1 cellular context compared by ENCODE assay signal in the genomic region with DNA sequence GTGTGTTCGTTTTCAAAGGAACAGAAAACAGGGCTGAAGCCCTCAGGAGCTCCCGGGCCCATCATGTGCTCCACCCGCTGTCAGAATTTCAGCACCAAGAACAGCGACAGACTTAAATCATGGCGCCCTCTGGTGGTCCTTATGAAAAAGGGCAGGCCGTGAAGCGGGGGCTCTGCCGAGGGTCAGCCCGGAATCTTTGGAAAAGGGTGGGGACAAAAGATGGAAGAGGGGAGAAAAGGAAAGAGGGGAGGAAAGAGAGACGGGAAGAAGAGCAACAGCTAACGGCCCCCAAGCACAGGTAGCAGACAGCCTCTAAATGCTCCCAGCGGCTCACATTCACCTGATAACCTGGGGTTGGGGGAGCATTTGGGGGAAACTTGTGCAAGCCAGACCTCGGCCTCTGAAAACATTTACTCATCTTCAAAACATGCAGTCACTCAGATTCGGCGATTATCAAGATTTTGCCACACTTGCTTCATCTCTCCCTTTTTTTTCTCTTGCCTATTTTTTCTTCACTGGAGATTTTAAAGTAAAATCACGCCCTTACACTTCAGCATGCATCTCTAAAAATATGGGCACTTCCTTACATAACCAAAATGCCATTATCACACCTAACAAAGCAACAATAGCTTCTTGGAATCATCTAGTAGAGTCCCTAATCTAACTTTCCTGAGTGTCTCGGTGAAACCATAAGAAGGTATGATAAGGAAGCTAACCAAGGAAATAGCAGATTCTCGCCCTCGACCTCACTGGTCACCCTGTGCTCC.
TF ChIP-seq lines count a peak whose summit lies in the region.

No MANE protein-coding gene starts in this region.

TF ChIP-seq in SK-N-SH, 30 proteins besides CTCF, POLR2A, EP300 and RAD21 (continued from another document):
- TF ChIP-seq, protein P1, sequence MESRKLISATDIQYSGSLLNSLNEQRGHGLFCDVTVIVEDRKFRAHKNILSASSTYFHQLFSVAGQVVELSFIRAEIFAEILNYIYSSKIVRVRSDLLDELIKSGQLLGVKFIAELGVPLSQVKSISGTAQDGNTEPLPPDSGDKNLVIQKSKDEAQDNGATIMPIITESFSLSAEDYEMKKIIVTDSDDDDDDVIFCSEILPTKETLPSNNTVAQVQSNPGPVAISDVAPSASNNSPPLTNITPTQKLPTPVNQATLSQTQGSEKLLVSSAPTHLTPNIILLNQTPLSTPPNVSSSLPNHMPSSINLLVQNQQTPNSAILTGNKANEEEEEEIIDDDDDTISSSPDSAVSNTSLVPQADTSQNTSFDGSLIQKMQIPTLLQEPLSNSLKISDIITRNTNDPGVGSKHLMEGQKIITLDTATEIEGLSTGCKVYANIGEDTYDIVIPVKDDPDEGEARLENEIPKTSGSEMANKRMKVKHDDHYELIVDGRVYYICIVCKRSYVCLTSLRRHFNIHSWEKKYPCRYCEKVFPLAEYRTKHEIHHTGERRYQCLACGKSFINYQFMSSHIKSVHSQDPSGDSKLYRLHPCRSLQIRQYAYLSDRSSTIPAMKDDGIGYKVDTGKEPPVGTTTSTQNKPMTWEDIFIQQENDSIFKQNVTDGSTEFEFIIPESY (IDR thresholded peaks at IDR 0.05; ENCODE audit: borderline replicate concordance, low read depth): no peak
- TF ChIP-seq EZH2phosphoT487 (IDR thresholded peaks at IDR 0.05; ENCODE audit: borderline replicate concordance, low read depth) (no peak), NRF1 (IDR thresholded peaks at IDR 0.05; ENCODE audit: low read depth, low read length) (no peak), RXRA (IDR thresholded peaks at IDR 0.05; ENCODE audit: borderline replicate concordance, low read depth) (no peak), YY1 (IDR thresholded peaks at IDR 0.05; ENCODE audit: low read depth) (no peak), FOXM1 (IDR thresholded peaks at IDR 0.05; ENCODE audit: low read depth) (no peak), MXI1 (IDR thresholded peaks at IDR 0.05; ENCODE audit: low read depth, low read length) (peak; percentile 55; the same call in 1 of the 2 replicates), FOXJ3 (CRISPR knock-in tag; IDR thresholded peaks at IDR 0.05) (no peak), GABPA (IDR thresholded peaks at IDR 0.05; ENCODE audit: low read depth) (no peak), RFX5 (IDR thresholded peaks at IDR 0.05; ENCODE audit: low read length) (no peak), ELF1 (IDR thresholded peaks at IDR 0.05) (no peak), SMC3 (IDR thresholded peaks at IDR 0.05; ENCODE audit: low read depth, low read length) (peak; percentile 78), POLR2AphosphoS5 (IDR thresholded peaks at IDR 0.05; ENCODE audit: low read depth, low read length) (no peak), CHD2 (IDR thresholded peaks at IDR 0.05; ENCODE audit: low read length, partially characterized antibody) (no peak), NFIC (IDR thresholded peaks at IDR 0.05; ENCODE audit: borderline replicate concordance) (no peak)
- TF ChIP-seq, protein P2, sequence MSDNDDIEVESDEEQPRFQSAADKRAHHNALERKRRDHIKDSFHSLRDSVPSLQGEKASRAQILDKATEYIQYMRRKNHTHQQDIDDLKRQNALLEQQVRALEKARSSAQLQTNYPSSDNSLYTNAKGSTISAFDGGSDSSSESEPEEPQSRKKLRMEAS (IDR thresholded peaks at IDR 0.05; ENCODE audit: low read depth): 0 out of 2 replicates have a peak, but pooled peaks have one; percentile 22
- TF ChIP-seq, protein P3, sequence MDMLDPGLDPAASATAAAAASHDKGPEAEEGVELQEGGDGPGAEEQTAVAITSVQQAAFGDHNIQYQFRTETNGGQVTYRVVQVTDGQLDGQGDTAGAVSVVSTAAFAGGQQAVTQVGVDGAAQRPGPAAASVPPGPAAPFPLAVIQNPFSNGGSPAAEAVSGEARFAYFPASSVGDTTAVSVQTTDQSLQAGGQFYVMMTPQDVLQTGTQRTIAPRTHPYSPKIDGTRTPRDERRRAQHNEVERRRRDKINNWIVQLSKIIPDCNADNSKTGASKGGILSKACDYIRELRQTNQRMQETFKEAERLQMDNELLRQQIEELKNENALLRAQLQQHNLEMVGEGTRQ (IDR thresholded peaks at IDR 0.05; ENCODE audit: borderline replicate concordance, low read depth, low read length): no peak
- TF ChIP-seq, protein P4, sequence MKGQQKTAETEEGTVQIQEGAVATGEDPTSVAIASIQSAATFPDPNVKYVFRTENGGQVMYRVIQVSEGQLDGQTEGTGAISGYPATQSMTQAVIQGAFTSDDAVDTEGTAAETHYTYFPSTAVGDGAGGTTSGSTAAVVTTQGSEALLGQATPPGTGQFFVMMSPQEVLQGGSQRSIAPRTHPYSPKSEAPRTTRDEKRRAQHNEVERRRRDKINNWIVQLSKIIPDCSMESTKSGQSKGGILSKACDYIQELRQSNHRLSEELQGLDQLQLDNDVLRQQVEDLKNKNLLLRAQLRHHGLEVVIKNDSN (IDR thresholded peaks at IDR 0.05; ENCODE audit: borderline replicate concordance, low read depth): no peak
